8 cellular contexts compared by ENCODE assay signal in the genomic region with DNA sequence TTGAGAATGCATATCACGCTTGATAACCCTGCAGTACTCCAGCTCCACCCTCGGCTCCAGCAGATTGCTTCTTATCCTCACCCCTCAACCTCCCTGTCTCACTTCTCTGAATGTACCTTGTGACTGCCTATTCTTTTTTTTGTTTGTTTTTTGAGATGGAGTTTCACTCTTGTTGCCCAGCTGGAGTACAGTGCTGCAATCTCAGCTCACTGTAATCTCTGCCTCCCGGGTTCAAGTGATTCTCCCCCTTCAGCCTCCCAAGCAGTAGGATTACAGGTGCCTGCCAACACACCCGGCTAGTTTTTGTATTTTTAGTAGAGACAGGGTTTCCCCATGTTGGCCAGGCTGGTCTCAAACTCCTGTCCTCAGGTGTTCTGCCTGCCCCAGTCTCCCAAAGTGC. TPM values are rescaled to one million over a fixed set of nuclear protein-coding genes. Genes with fewer than 3 reads are reported as not detected.
DNase-seq lines count a peak whose midpoint lies in the region; ATAC-seq and TF ChIP-seq lines count a peak whose summit lies in the region.
"Not testable (repeated sequence)": the region's sequence is repeated elsewhere in the genome, so short reads cannot be mapped to it uniquely, and the experiment has no call there.
"Had no signal": no experiment of that assay in that cellular context is flagged by ENCODE, and none has a peak within 500 bp of the region (broad histone marks: within the 10 kb centered on the region; RNA-seq: fewer than 3 reads in every experiment).

No MANE protein-coding gene starts in this region.

- intact Hi-C loops in PC-9 (cut with micrococcal nuclease; ENCODE audit: unreplicated experiment); esophagus muscularis mucosa (cut with DNase I): not testable (repeated sequence)

- H3K4me1 ChIP-seq in BLaER1: peaks cover 59% of the 10 kb centered on the region
- not testable (repeated sequence) for H3K4me1 ChIP-seq in HEK293 (ENCODE audit: control insufficient read depth, insufficient read depth, low read length)
- H3K4me1 ChIP-seq in PC-9 (replicated peaks; ENCODE audit: insufficient read depth): peaks cover 35% of the 10 kb centered on the region
- H3K4me1 ChIP-seq in esophagus muscularis mucosa: peaks cover 16 to 48% (median 41%) of the 10 kb centered on the region in 4 donors

- not testable (repeated sequence) for H3K9ac ChIP-seq in BLaER1

- H2AFZ ChIP-seq in PC-9: not testable (repeated sequence)

- peaks cover 31% of the 10 kb centered on the region for H3K4me1 Mint-ChIP-seq in stimulated activated memory B cell treated with anti-CD40 and anti-IgM and Interleukin-4, amounts not matched to agents 10 μg/mL and 1 μg/mL and 100 μg/mL, for 72 hours

- H3K9me3 Mint-ChIP-seq in stimulated activated memory B cell treated with anti-CD40 and anti-IgM and Interleukin-4, amounts not matched to agents 10 μg/mL and 1 μg/mL and 100 μg/mL, for 72 hours: not testable (repeated sequence)

- H3K4me3 ChIP-seq in BLaER1; HEK293 (ENCODE audit: low read depth, low read length); PC-9; esophagus muscularis mucosa: not testable (repeated sequence)

- H3K4me3 Mint-ChIP-seq in stimulated activated memory B cell treated with anti-CD40 and anti-IgM and Interleukin-4, amounts not matched to agents 10 μg/mL and 1 μg/mL and 100 μg/mL, for 72 hours: not testable (repeated sequence)

- H3K9me3 ChIP-seq in BLaER1; HEK293 (ENCODE audit: control insufficient read depth, insufficient read depth, low read depth, low read length); PC-9 (ENCODE audit: insufficient read depth, low read depth); esophagus muscularis mucosa: not testable (repeated sequence)

- TSS peak; percentile 13 for BruUV-seq in PC-9 (replicated peaks; lab: Mats Ljungman, UMichigan)

- WGBS in esophagus muscularis mucosa: 62% methylated on average over 4 of the region's 4 CpGs

- not testable (repeated sequence) for H4K20me1 ChIP-seq in BLaER1; PC-9 (ENCODE audit: insufficient read depth)

- ATAC-seq in stimulated activated memory B cell treated with anti-CD40 and anti-IgM and Interleukin-4, amounts not matched to agents 10 μg/mL and 1 μg/mL and 100 μg/mL, for 72 hours: not testable (repeated sequence)

- not testable (repeated sequence) for TF ChIP-seq POLR2A in esophagus muscularis mucosa (IDR thresholded peaks at IDR 0.05; ENCODE audit: low read depth)

- H3K27me3 ChIP-seq in BLaER1; PC-9 (ENCODE audit: insufficient read depth, low read depth); esophagus muscularis mucosa: not testable (repeated sequence)

- not testable (repeated sequence) for TF ChIP-seq EP300 in esophagus muscularis mucosa (IDR thresholded peaks at IDR 0.05)

- H3K36me3 Mint-ChIP-seq in stimulated activated memory B cell treated with anti-CD40 and anti-IgM and Interleukin-4, amounts not matched to agents 10 μg/mL and 1 μg/mL and 100 μg/mL, for 72 hours: not testable (repeated sequence)

- not testable (repeated sequence) for H3K27me3 Mint-ChIP-seq in stimulated activated memory B cell treated with anti-CD40 and anti-IgM and Interleukin-4, amounts not matched to agents 10 μg/mL and 1 μg/mL and 100 μg/mL, for 72 hours

- POLR2A ChIA-PET in HEK293 (lab: Yijun Ruan, JAX); PC-9 (lab: Charles Lee; ENCODE audit: unreplicated experiment): not testable (repeated sequence)

- H3K36me3 ChIP-seq in BLaER1 (peaks cover 57% of the 10 kb centered on the region), HEK293 (ENCODE audit: control insufficient read depth in 2 of 2, insufficient read depth in 1 of 2, low read length in 2 of 2) (peaks cover 0 to 34% of the 10 kb centered on the region in 2 experiments; a peak in 1 of 3 replicates), esophagus muscularis mucosa (peaks cover 57 to 98% (median 89%) of the 10 kb centered on the region in 4 donors)
- not testable (repeated sequence) for H3K36me3 ChIP-seq in PC-9 (ENCODE audit: low read depth)

- H3K27ac Mint-ChIP-seq in stimulated activated memory B cell treated with anti-CD40 and anti-IgM and Interleukin-4, amounts not matched to agents 10 μg/mL and 1 μg/mL and 100 μg/mL, for 72 hours: peak overlapping the region; percentile 54

- H3K4me2 ChIP-seq in BLaER1: peak overlapping the region; percentile 70; the same call in 1 of the 2 replicates
- H3K4me2 ChIP-seq in PC-9: not testable (repeated sequence)

- TF ChIP-seq CTCF in HEK293 (tag by site-specific recombination; IDR thresholded peaks at IDR 0.05); PC-9 (conservative IDR thresholded peaks at IDR 0.05); esophagus muscularis mucosa (IDR thresholded peaks at IDR 0.05): not testable (repeated sequence)

- H3K79me2 ChIP-seq in PC-9 (ENCODE audit: low read depth): not testable (repeated sequence)

- CTCF ChIA-PET in HEK293 (lab: Yijun Ruan, JAX); PC-9 (lab: Charles Lee): not testable (repeated sequence)

- DNase-seq in NCI-H2029 treated with DMSO at 0.1 percent for 48 hours (lab: John Stamatoyannopoulos, UW): peak; percentile 27
- peak; percentile 20 for DNase-seq in NCI-H345 treated with DMSO at 0.1 percent for 48 hours (lab: John Stamatoyannopoulos, UW; ENCODE audit: unreplicated experiment)
- not testable (repeated sequence) for DNase-seq in PC-9; esophagus muscularis mucosa (ENCODE audit: extremely low spot score)

- H3K27ac ChIP-seq in BLaER1: 0 out of 2 replicates have a peak overlapping the region, but pooled peaks have one; percentile 81
- not testable (repeated sequence) for H3K27ac ChIP-seq in HEK293 (ENCODE audit: extremely low read depth, low read depth, low read length); PC-9
- H3K27ac ChIP-seq in esophagus muscularis mucosa (replicated peaks in 1 of 4): peak overlapping the region; percentile 77 to 87 (median 82)

- H3K9me2 ChIP-seq in PC-9 (ENCODE audit: insufficient read depth): not testable (repeated sequence)

- H3F3A ChIP-seq in PC-9 (ENCODE audit: insufficient read depth, low read depth): peaks cover 19% of the 10 kb centered on the region

TF ChIP-seq in HEK293, 187 proteins besides CTCF, POLR2A, EP300 and RAD21:
- peak; percentile 64 for TF ChIP-seq GFI1B (tag by site-specific recombination; IDR thresholded peaks at IDR 0.05)

RNA-seq across cellular contexts. Expression of gene LDLRAD2, which starts 55.5 kb away (rescaled TPM):
- total RNA-seq in PC-9 (2021): not detected in 2 replicates
- not detected for total RNA-seq in esophagus muscularis mucosa
- total RNA-seq: CD8-positive, alpha-beta T cell had no signal
